10 cellular contexts compared by ENCODE assay signal in genomic region chr2:46082531-46083485, GRCh38.
DNase-seq lines count a peak whose midpoint lies in the region; TF ChIP-seq lines count a peak whose summit lies in the region.
"Had no signal": no experiment of that assay in that cellular context is flagged by ENCODE, and none has a peak within 500 bp of the region (broad histone marks: within the 10 kb centered on the region; RNA-seq: fewer than 3 reads in every experiment).

No MANE protein-coding gene starts in this region.

- no peaks in the 10 kb centered on the region for H3K36me3 ChIP-seq in neutrophil

- DNase-seq in EL (peak; percentile 98), NCI-H226 (peak; percentile 45), dermis blood vessel endothelial cell (peak; percentile 28), NCI-H526 treated with DMSO at 0.1 percent for 48 hours (lab: John Stamatoyannopoulos, UW) (no peak), GM13976 (ENCODE audit: low spot score) (no peak), NAMALWA (ENCODE audit: low spot score) (no peak), NCI-H1105 treated with DMSO at 0.1 percent for 48 hours (lab: John Stamatoyannopoulos, UW) (no peak)
- DNase-seq: activated CD4-positive, alpha-beta memory T cell treated with anti-CD3 and anti-CD28 coated beads, Interleukin-2, amount 10 ng/mL, durations not matched to agents 7 days and 5 days; NCI-H1930 had no signal

- peak overlapping the region; percentile 48 to 57 for H3K4me3 ChIP-seq in neutrophil (ENCODE audit: low read depth in 1 of 2, low read length in 1 of 2)

- no peaks in the 10 kb centered on the region for H3K27me3 ChIP-seq in neutrophil

- in situ Hi-C loops in GM13976 (cut with MboI; ENCODE audit: low sequenced_read_pairs, unreplicated experiment): no loop called here

- no peaks in the 10 kb centered on the region for H3K9me3 ChIP-seq in neutrophil

- peaks cover 28 to 35% of the 10 kb centered on the region in 2 experiments for H3K4me1 ChIP-seq in neutrophil (ENCODE audit: control insufficient read depth in 1 of 2, insufficient read depth in 1 of 2, low read depth in 1 of 2, low read length in 1 of 2)

- H3K27ac ChIP-seq in neutrophil: peak overlapping the region; percentile 75

- no peak for TF ChIP-seq CTCF in neutrophil (IDR thresholded peaks at IDR 0.05)
- no peak for TF ChIP-seq CTCF in GM13976 (IDR thresholded peaks at IDR 0.05; ENCODE audit: borderline replicate concordance, control extremely low read depth, extremely low read depth, insufficient read depth, missing control alignments)

Comparison
In these comparisons a context has a peak if more than half of its experiments do, and no peak if none do; other contexts are left out.
1. DNase-seq: peak in EL (single experiment), NCI-H226 (single experiment) and dermis blood vessel endothelial cell (single experiment); none in NCI-H526 treated with DMSO at 0.1 percent for 48 hours (single experiment), GM13976 (single experiment), NAMALWA (single experiment) and NCI-H1105 treated with DMSO at 0.1 percent for 48 hours (single experiment).